19 cellular contexts compared by ENCODE assay signal in genomic region chr1:184878602-184879001, GRCh38.
A peak's percentile ranks its signal among the peaks of the same experiment; 100 is the strongest.
DNase-seq lines count a peak whose midpoint lies in the region; ATAC-seq, FAIRE-seq and TF ChIP-seq lines count a peak whose summit lies in the region.
"Had no signal": no experiment of that assay in that cellular context is flagged by ENCODE, and none has a peak within 500 bp of the region (broad histone marks: within the 10 kb centered on the region; RNA-seq: fewer than 3 reads in every experiment).

No MANE protein-coding gene starts in this region.

- intact Hi-C loops in body of pancreas (cut with DNase I) (no loop called here), spleen (cut with DNase I; ENCODE audit: low total_unique reads) (no loop called here)

- no peak for ATAC-seq in CD4-positive, CD25-positive, alpha-beta regulatory T cell (ENCODE audit: low read depth in 2 of 2)
- ATAC-seq in body of pancreas (no peak), HG03095 (IDR thresholded peaks at IDR 0.05; ENCODE audit: unreplicated experiment) (no peak), SK-N-SH treated with all-trans-retinoic acid at 6 μM for 48 hours (no peak)
- ATAC-seq: HCT116 had no signal

- TF ChIP-seq CTCF in D721Med (IDR thresholded peaks at IDR 0.05; ENCODE audit: insufficient read depth, missing control alignments) (no peak), body of pancreas (IDR thresholded peaks at IDR 0.05) (no peak), spleen (IDR thresholded peaks at IDR 0.05 in 8 of 11, conservative IDR thresholded peaks at IDR 0.05 in 3 of 11) (no peak)

- H3K9me3 Mint-ChIP-seq in CD4-positive, CD25-positive, alpha-beta regulatory T cell: peaks cover 0 to under 1% (median 0%) of the 10 kb centered on the region in 7 donors

- H3K27ac ChIP-seq in CD4-positive, CD25-positive, alpha-beta regulatory T cell (ENCODE audit: insufficient read depth, low read length, poor library complexity, severe bottlenecking): no peak overlapping the region
- H3K27ac ChIP-seq in body of pancreas: peak overlapping the region in 3 of 4 donors; percentile 49 to 69 (median 62)
- H3K27ac ChIP-seq in rectal smooth muscle tissue (ENCODE audit: low read depth, low read length): peak overlapping the region; percentile 21
- H3K27ac ChIP-seq in spleen: no peak overlapping the region
- H3K27ac ChIP-seq: BLaER1 treated with 17β-estradiol and CSF1 and Interleukin-3, amounts not matched to agents 10 nM and 100 nM; Peyer's patch had no signal

- no peaks in the 10 kb centered on the region for H3K27me3 ChIP-seq in CD4-positive, CD25-positive, alpha-beta regulatory T cell (ENCODE audit: control insufficient read depth, insufficient read depth, low read length)
- H3K27me3 ChIP-seq in body of pancreas (no peaks in the 10 kb centered on the region), rectal smooth muscle tissue (ENCODE audit: control insufficient read depth, insufficient read depth, low read length) (no peaks in the 10 kb centered on the region), spleen (replicated peaks in 1 of 7) (no peaks in the 10 kb centered on the region)
- H3K27me3 ChIP-seq: BLaER1 treated with 17β-estradiol and CSF1 and Interleukin-3, amounts not matched to agents 10 nM and 100 nM; Peyer's patch had no signal

- DNase-seq in CD4-positive, CD25-positive, alpha-beta regulatory T cell: no peak
- DNase-seq in D721Med (ENCODE audit: insufficient read length, low spot score): no peak
- DNase-seq in body of pancreas: no peak
- no peak for DNase-seq in spleen
- no peak for DNase-seq in frontal cortex (ENCODE audit: low spot score in 2 of 2)
- DNase-seq: DMS 273 treated with DMSO at 0.1 percent for 48 hours, GOT3, NCI-H1105, NCI-H1694, NCI-H2081 treated with DMSO at 0.1 percent for 48 hours, Peyer's patch, Right ventricle myocardium superior had no signal

- H3K4me1 Mint-ChIP-seq in CD4-positive, CD25-positive, alpha-beta regulatory T cell: peaks cover 10 to 40% (median 33%) of the 10 kb centered on the region in 4 donors

- peaks cover 27% of the 10 kb centered on the region for H3K36me3 Mint-ChIP-seq in CD4-positive, CD25-positive, alpha-beta regulatory T cell

- H3K9ac ChIP-seq in rectal smooth muscle tissue (ENCODE audit: low read length): no peak overlapping the region
- H3K9ac ChIP-seq: BLaER1 treated with 17β-estradiol and CSF1 and Interleukin-3, amounts not matched to agents 10 nM and 100 nM had no signal

- H3K27ac Mint-ChIP-seq in CD4-positive, CD25-positive, alpha-beta regulatory T cell: peak overlapping the region; percentile 9 to 72 (median 9)

- peak; percentile 6 for FAIRE-seq in D721Med (lab: Jason Lieb, UNC)
- no peak for FAIRE-seq in frontal cortex (lab: Jason Lieb, UNC)
- FAIRE-seq: G401.6, GM19239 had no signal

- no peak overlapping the region for H3K4me3 ChIP-seq in CD4-positive, CD25-positive, alpha-beta regulatory T cell (ENCODE audit: low read depth, low read length)
- H3K4me3 ChIP-seq in body of pancreas (no peak overlapping the region), rectal smooth muscle tissue (ENCODE audit: low read length) (no peak overlapping the region), spleen (no peak overlapping the region)
- H3K4me3 ChIP-seq: BLaER1 treated with 17β-estradiol and CSF1 and Interleukin-3, amounts not matched to agents 10 nM and 100 nM; Peyer's patch had no signal

- H3K4me3 Mint-ChIP-seq in CD4-positive, CD25-positive, alpha-beta regulatory T cell: no peak overlapping the region

- WGBS in body of pancreas, 2 donors: 31 to 32% methylated on average over 1 of the region's 1 CpG
- WGBS in spleen, 5 donors: 75 to 98% (median 83%) methylated on average over 1 of the region's 1 CpG

- TF ChIP-seq POLR2A in body of pancreas (IDR thresholded peaks at IDR 0.05) (no peak), spleen (IDR thresholded peaks at IDR 0.05) (no peak)

- peaks cover 0 to under 1% of the 10 kb centered on the region in 2 experiments for H3K9me3 ChIP-seq in CD4-positive, CD25-positive, alpha-beta regulatory T cell (ENCODE audit: control insufficient read depth in 2 of 2, low read length in 2 of 2)
- H3K9me3 ChIP-seq in body of pancreas: no peaks in the 10 kb centered on the region
- H3K9me3 ChIP-seq in spleen: peaks cover 0 to under 1% (median 0%) of the 10 kb centered on the region in 8 donors
- H3K9me3 ChIP-seq: BLaER1 treated with 17β-estradiol and CSF1 and Interleukin-3, amounts not matched to agents 10 nM and 100 nM; Peyer's patch had no signal

- H3K27me3 Mint-ChIP-seq in CD4-positive, CD25-positive, alpha-beta regulatory T cell: no peaks in the 10 kb centered on the region

- H3K36me3 ChIP-seq in CD4-positive, CD25-positive, alpha-beta regulatory T cell (ENCODE audit: control insufficient read depth, insufficient read depth, low read length): peaks cover 46% of the 10 kb centered on the region
- H3K36me3 ChIP-seq in body of pancreas (replicated peaks in 1 of 2; ENCODE audit: insufficient read depth in 1 of 2, low read depth in 2 of 2): no peaks in the 10 kb centered on the region
- H3K36me3 ChIP-seq in rectal smooth muscle tissue (ENCODE audit: control insufficient read depth, insufficient read depth, low read length): no peaks in the 10 kb centered on the region
- peaks cover 0 to 24% (median 0%) of the 10 kb centered on the region in 6 donors for H3K36me3 ChIP-seq in spleen
- H3K36me3 ChIP-seq: Peyer's patch had no signal

- H3K4me1 ChIP-seq in CD4-positive, CD25-positive, alpha-beta regulatory T cell (ENCODE audit: control insufficient read depth, insufficient read depth, low read length, poor library complexity, severe bottlenecking): no peaks in the 10 kb centered on the region
- peaks cover 74% of the 10 kb centered on the region for H3K4me1 ChIP-seq in body of pancreas
- peaks cover 26% of the 10 kb centered on the region for H3K4me1 ChIP-seq in rectal smooth muscle tissue (ENCODE audit: control insufficient read depth, insufficient read depth, low read length)
- H3K4me1 ChIP-seq in spleen: peaks cover 0 to 27% (median 1%) of the 10 kb centered on the region in 6 donors
- H3K4me1 ChIP-seq: Peyer's patch had no signal

TF ChIP-seq in SK-N-SH treated with all-trans-retinoic acid at 6 μM for 48 hours, 23 proteins besides CTCF, POLR2A, EP300 and RAD21:
- TF ChIP-seq CREB5 (CRISPR knock-in tag; IDR thresholded peaks at IDR 0.05; ENCODE audit: low read depth) (no peak), GLIS3 (CRISPR knock-in tag; IDR thresholded peaks at IDR 0.05) (no peak), ZNF8 (CRISPR knock-in tag; IDR thresholded peaks at IDR 0.05) (no peak), ZFP3 (CRISPR knock-in tag; IDR thresholded peaks at IDR 0.05) (no peak)
- TF ChIP-seq, protein P1, sequence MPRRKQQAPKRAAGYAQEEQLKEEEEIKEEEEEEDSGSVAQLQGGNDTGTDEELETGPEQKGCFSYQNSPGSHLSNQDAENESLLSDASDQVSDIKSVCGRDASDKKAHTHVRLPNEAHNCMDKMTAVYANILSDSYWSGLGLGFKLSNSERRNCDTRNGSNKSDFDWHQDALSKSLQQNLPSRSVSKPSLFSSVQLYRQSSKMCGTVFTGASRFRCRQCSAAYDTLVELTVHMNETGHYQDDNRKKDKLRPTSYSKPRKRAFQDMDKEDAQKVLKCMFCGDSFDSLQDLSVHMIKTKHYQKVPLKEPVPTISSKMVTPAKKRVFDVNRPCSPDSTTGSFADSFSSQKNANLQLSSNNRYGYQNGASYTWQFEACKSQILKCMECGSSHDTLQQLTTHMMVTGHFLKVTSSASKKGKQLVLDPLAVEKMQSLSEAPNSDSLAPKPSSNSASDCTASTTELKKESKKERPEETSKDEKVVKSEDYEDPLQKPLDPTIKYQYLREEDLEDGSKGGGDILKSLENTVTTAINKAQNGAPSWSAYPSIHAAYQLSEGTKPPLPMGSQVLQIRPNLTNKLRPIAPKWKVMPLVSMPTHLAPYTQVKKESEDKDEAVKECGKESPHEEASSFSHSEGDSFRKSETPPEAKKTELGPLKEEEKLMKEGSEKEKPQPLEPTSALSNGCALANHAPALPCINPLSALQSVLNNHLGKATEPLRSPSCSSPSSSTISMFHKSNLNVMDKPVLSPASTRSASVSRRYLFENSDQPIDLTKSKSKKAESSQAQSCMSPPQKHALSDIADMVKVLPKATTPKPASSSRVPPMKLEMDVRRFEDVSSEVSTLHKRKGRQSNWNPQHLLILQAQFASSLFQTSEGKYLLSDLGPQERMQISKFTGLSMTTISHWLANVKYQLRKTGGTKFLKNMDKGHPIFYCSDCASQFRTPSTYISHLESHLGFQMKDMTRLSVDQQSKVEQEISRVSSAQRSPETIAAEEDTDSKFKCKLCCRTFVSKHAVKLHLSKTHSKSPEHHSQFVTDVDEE (CRISPR knock-in tag; IDR thresholded peaks at IDR 0.05): no peak

Comparison
In these comparisons a context has a peak if more than half of its experiments do, and no peak if none do; other contexts are left out.
1. H3K27ac ChIP-seq: peak in body of pancreas (3 of 4) and rectal smooth muscle tissue (single experiment); none in CD4-positive, CD25-positive, alpha-beta regulatory T cell (single experiment) and spleen (0 of 8).